Comparison of ENCODE assay signal across 19 cellular contexts in genomic region chr3:89223188-89223587, GRCh38.
DNase-seq lines count a peak whose midpoint lies in the region; TF ChIP-seq lines count a peak whose summit lies in the region.
"Had no signal": no experiment of that assay in that cellular context is flagged by ENCODE, and none has a peak within 500 bp of the region (broad histone marks: within the 10 kb centered on the region; RNA-seq: fewer than 3 reads in every experiment).

No MANE protein-coding gene starts in this region.

- H3K36me3 ChIP-seq in OCI-LY1 (ENCODE audit: insufficient read depth, low read length) (no peaks in the 10 kb centered on the region), osteoblast (ENCODE audit: insufficient read depth, low read length) (no peaks in the 10 kb centered on the region), tibial nerve (no peaks in the 10 kb centered on the region)
- H3K36me3 ChIP-seq: BE2C had no signal

- H3K27ac ChIP-seq in OCI-LY1 (ENCODE audit: low read depth, low read length, poor library complexity, severe bottlenecking) (no peak overlapping the region), osteoblast (ENCODE audit: low read depth, low read length) (no peak overlapping the region), tibial nerve (no peak overlapping the region)
- H3K27ac ChIP-seq: 22Rv1 had no signal

- TF ChIP-seq EP300 in tibial nerve (IDR thresholded peaks at IDR 0.05) = no peak

- TF ChIP-seq CTCF in OCI-LY1 (IDR thresholded peaks at IDR 0.05; ENCODE audit: low read length) (no peak), osteoblast (IDR thresholded peaks at IDR 0.05; ENCODE audit: extremely low read depth, low read depth, low read length) (no peak), tibial nerve (IDR thresholded peaks at IDR 0.05) (no peak)

- peak overlapping the region; percentile 63; the same call in 1 of the 2 replicates for H2AFZ ChIP-seq in OCI-LY1 (ENCODE audit: low read length)
- no peak overlapping the region for H2AFZ ChIP-seq in osteoblast (ENCODE audit: low read length)

- no peaks in the 10 kb centered on the region for H3K79me2 ChIP-seq in OCI-LY1 (ENCODE audit: insufficient read depth, low read length)
- H3K79me2 ChIP-seq in osteoblast (ENCODE audit: insufficient read depth, low read length) = no peaks in the 10 kb centered on the region

- H3K4me1 ChIP-seq in OCI-LY1 (ENCODE audit: insufficient read depth, low read length, severe bottlenecking) = peaks cover 17% of the 10 kb centered on the region
- H3K4me1 ChIP-seq in osteoblast (ENCODE audit: insufficient read depth, low read length) = peaks cover 12% of the 10 kb centered on the region
- peaks cover 0 to 6% (median 0%) of the 10 kb centered on the region in 4 donors for H3K4me1 ChIP-seq in tibial nerve
- H3K4me1 ChIP-seq: BE2C had no signal

- H3F3A ChIP-seq in OCI-LY1 (ENCODE audit: insufficient read depth, low read length) = no peaks in the 10 kb centered on the region

- H3K9me2 ChIP-seq in OCI-LY1 (ENCODE audit: low read depth, low read length) = no peaks in the 10 kb centered on the region

- WGBS in tibial nerve, 2 donors = 68 to 69% methylated on average over 6 of the region's 6 CpGs

- H4K20me1 ChIP-seq in OCI-LY1 (ENCODE audit: insufficient read depth, low read length) (no peaks in the 10 kb centered on the region), osteoblast (ENCODE audit: insufficient read depth, low read length) (no peaks in the 10 kb centered on the region)

- DNase-seq in DMS 273 (lab: John Stamatoyannopoulos, UW; ENCODE audit: unreplicated experiment) (peak; percentile 18), DMS 273 treated with DMSO at 0.1 percent for 48 hours (lab: John Stamatoyannopoulos, UW) (no peak), NCI-H2081 (lab: John Stamatoyannopoulos, UW) (peak; percentile 11 to 54), osteoblast (ENCODE audit: insufficient read length, low spot score, missing footprints) (peak; percentile 13), NCI-H187 treated with DMSO at 0.1 percent for 48 hours (lab: John Stamatoyannopoulos, UW) (no peak), tibial nerve (ENCODE audit: low spot score in 2 of 2) (no peak)
- DNase-seq in activated CD8-positive, alpha-beta memory T cell treated with anti-CD3 and anti-CD28 coated beads for 24 hours = no peak
- DNase-seq: BE2C; Calu3; CD4-positive, alpha-beta T cell; DMS79; H9; KBM-7; MV-4-11; NCI-H2029; NCI-H524 treated with DMSO at 0.1 percent for 48 hours; T-helper 1 cell had no signal

- H3K27me3 ChIP-seq in OCI-LY1 (ENCODE audit: insufficient read depth, low read length) (no peaks in the 10 kb centered on the region), osteoblast (ENCODE audit: insufficient read depth, low read length) (no peaks in the 10 kb centered on the region), tibial nerve (no peaks in the 10 kb centered on the region)
- H3K27me3 ChIP-seq: BE2C had no signal

- H3K9ac ChIP-seq in OCI-LY1 (ENCODE audit: low read length) = no peak overlapping the region

- no peak for TF ChIP-seq POLR2A in tibial nerve (IDR thresholded peaks at IDR 0.05)

- H3K4me3 ChIP-seq in OCI-LY1 (ENCODE audit: low read depth, low read length, poor library complexity, severe bottlenecking) (no peak overlapping the region), osteoblast (ENCODE audit: insufficient read depth, low read length) (no peak overlapping the region), tibial nerve (no peak overlapping the region)

- H3K4me2 ChIP-seq in OCI-LY1 (ENCODE audit: low read length) = no peak overlapping the region
- no peak overlapping the region for H3K4me2 ChIP-seq in osteoblast (ENCODE audit: insufficient read depth, low read length)

- H3K9me3 ChIP-seq in OCI-LY1 (ENCODE audit: low read length) (no peaks in the 10 kb centered on the region), osteoblast (ENCODE audit: low read depth, low read length) (no peaks in the 10 kb centered on the region), tibial nerve (no peaks in the 10 kb centered on the region)
- H3K9me3 ChIP-seq: BE2C had no signal

Comparison
In these comparisons a context has a peak if more than half of its experiments do, and no peak if none do; other contexts are left out.
1. DNase-seq: peak in DMS 273 (single experiment), NCI-H2081 (2 of 2) and osteoblast (single experiment); none in DMS 273 treated with DMSO at 0.1 percent for 48 hours (single experiment), NCI-H187 treated with DMSO at 0.1 percent for 48 hours (single experiment), activated CD8-positive, alpha-beta memory T cell treated with anti-CD3 and anti-CD28 coated beads for 24 hours (single experiment) and tibial nerve (0 of 2).